ENCODE assay signal across 1 cellular context in the genomic region with DNA sequence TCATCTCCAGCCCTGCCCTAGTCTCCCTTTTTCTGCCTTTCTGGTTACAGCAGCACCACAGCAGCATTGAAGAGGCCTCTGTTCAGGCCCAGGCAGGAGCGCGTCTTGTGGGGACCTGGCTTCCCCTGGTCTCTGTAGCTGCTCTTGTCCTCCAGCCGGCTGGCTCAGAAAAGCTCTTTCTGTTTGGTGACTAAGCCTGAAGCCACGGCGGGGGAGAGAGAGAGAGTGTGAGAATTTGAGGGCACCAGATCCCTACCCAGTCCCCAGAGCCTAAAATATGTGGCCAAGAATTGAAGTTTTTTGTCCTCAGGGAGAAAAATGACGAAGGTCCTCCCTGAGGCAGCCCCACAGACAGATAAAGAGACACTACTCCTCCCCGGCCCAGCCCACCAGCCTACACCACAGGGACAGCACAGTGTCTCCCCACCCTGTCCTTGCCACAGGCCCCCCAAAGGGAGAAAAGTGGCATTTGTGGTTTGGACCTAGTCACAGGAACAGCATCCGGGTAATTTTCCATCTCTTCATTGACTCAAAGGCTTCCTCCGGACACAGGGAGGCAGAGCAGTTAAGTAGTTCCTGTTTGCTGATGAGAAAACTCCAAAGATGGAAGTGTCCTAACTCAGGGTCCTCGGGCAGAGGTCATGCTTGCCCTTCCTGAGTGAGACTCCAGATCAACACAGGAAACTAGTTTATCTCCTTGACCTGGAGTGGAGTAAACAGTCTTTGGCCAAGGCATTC.
TF ChIP-seq lines count a peak whose summit lies in the region.

No MANE protein-coding gene starts in this region.

TF ChIP-seq in GM23338, 12 proteins besides CTCF, POLR2A, EP300 and RAD21 (continued from another document):
- TF ChIP-seq, protein P1, sequence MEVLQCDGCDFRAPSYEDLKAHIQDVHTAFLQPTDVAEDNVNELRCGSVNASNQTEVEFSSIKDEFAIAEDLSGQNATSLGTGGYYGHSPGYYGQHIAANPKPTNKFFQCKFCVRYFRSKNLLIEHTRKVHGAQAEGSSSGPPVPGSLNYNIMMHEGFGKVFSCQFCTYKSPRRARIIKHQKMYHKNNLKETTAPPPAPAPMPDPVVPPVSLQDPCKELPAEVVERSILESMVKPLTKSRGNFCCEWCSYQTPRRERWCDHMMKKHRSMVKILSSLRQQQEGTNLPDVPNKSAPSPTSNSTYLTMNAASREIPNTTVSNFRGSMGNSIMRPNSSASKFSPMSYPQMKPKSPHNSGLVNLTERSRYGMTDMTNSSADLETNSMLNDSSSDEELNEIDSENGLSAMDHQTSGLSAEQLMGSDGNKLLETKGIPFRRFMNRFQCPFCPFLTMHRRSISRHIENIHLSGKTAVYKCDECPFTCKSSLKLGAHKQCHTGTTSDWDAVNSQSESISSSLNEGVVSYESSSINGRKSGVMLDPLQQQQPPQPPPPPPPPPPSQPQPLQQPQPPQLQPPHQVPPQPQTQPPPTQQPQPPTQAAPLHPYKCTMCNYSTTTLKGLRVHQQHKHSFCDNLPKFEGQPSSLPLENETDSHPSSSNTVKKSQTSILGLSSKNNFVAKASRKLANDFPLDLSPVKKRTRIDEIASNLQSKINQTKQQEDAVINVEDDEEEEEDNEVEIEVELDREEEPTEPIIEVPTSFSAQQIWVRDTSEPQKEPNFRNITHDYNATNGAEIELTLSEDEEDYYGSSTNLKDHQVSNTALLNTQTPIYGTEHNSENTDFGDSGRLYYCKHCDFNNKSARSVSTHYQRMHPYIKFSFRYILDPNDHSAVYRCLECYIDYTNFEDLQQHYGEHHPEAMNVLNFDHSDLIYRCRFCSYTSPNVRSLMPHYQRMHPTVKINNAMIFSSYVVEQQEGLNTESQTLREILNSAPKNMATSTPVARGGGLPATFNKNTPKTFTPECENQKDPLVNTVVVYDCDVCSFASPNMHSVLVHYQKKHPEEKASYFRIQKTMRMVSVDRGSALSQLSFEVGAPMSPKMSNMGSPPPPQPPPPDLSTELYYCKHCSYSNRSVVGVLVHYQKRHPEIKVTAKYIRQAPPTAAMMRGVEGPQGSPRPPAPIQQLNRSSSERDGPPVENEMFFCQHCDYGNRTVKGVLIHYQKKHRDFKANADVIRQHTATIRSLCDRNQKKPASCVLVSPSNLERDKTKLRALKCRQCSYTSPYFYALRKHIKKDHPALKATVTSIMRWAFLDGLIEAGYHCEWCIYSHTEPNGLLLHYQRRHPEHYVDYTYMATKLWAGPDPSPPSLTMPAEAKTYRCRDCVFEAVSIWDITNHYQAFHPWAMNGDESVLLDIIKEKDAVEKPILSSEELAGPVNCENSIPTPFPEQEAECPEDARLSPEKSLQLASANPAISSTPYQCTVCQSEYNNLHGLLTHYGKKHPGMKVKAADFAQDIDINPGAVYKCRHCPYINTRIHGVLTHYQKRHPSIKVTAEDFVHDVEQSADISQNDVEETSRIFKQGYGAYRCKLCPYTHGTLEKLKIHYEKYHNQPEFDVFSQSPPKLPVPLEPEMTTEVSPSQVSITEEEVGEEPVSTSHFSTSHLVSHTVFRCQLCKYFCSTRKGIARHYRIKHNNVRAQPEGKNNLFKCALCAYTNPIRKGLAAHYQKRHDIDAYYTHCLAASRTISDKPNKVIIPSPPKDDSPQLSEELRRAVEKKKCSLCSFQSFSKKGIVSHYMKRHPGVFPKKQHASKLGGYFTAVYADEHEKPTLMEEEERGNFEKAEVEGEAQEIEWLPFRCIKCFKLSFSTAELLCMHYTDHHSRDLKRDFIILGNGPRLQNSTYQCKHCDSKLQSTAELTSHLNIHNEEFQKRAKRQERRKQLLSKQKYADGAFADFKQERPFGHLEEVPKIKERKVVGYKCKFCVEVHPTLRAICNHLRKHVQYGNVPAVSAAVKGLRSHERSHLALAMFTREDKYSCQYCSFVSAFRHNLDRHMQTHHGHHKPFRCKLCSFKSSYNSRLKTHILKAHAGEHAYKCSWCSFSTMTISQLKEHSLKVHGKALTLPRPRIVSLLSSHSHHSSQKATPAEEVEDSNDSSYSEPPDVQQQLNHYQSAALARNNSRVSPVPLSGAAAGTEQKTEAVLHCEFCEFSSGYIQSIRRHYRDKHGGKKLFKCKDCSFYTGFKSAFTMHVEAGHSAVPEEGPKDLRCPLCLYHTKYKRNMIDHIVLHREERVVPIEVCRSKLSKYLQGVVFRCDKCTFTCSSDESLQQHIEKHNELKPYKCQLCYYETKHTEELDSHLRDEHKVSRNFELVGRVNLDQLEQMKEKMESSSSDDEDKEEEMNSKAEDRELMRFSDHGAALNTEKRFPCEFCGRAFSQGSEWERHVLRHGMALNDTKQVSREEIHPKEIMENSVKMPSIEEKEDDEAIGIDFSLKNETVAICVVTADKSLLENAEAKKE (CRISPR knock-in tag; IDR thresholded peaks at IDR 0.05), result no peak
- TF ChIP-seq, protein P2, sequence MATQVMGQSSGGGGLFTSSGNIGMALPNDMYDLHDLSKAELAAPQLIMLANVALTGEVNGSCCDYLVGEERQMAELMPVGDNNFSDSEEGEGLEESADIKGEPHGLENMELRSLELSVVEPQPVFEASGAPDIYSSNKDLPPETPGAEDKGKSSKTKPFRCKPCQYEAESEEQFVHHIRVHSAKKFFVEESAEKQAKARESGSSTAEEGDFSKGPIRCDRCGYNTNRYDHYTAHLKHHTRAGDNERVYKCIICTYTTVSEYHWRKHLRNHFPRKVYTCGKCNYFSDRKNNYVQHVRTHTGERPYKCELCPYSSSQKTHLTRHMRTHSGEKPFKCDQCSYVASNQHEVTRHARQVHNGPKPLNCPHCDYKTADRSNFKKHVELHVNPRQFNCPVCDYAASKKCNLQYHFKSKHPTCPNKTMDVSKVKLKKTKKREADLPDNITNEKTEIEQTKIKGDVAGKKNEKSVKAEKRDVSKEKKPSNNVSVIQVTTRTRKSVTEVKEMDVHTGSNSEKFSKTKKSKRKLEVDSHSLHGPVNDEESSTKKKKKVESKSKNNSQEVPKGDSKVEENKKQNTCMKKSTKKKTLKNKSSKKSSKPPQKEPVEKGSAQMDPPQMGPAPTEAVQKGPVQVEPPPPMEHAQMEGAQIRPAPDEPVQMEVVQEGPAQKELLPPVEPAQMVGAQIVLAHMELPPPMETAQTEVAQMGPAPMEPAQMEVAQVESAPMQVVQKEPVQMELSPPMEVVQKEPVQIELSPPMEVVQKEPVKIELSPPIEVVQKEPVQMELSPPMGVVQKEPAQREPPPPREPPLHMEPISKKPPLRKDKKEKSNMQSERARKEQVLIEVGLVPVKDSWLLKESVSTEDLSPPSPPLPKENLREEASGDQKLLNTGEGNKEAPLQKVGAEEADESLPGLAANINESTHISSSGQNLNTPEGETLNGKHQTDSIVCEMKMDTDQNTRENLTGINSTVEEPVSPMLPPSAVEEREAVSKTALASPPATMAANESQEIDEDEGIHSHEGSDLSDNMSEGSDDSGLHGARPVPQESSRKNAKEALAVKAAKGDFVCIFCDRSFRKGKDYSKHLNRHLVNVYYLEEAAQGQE (IDR thresholded peaks at IDR 0.05; ENCODE audit: unreplicated experiment), result no peak
- TF ChIP-seq ZNF114 (CRISPR knock-in tag; IDR thresholded peaks at IDR 0.05), result no peak
- no peak for TF ChIP-seq POLR2AphosphoS5 (IDR thresholded peaks at IDR 0.05; ENCODE audit: low read depth)
- no peak for TF ChIP-seq EZH2 (IDR thresholded peaks at IDR 0.05; ENCODE audit: low read depth, unreplicated experiment)
- no peak for TF ChIP-seq EZH2phosphoT487 (IDR thresholded peaks at IDR 0.05; ENCODE audit: unreplicated experiment)
- no peak for TF ChIP-seq NANOG (IDR thresholded peaks at IDR 0.05; ENCODE audit: borderline replicate concordance)
- TF ChIP-seq ETS1 (IDR thresholded peaks at IDR 0.05), result no peak
- no peak for TF ChIP-seq ZNF331 (CRISPR knock-in tag; IDR thresholded peaks at IDR 0.05; ENCODE audit: low read depth)
- no peak for TF ChIP-seq STAT1 (IDR thresholded peaks at IDR 0.05; ENCODE audit: unreplicated experiment)
